ENCODE assay signal across 21 cellular contexts in genomic region chr17:65403129-65403528, GRCh38.
DNase-seq lines count a peak whose midpoint lies in the region; FAIRE-seq and TF ChIP-seq lines count a peak whose summit lies in the region.
"Had no signal": no experiment of that assay in that cellular context is flagged by ENCODE, and none has a peak within 500 bp of the region (broad histone marks: within the 10 kb centered on the region; RNA-seq: fewer than 3 reads in every experiment).

No MANE protein-coding gene starts in this region.

- H3K4me3 ChIP-seq in small intestine (ENCODE audit: low read depth in 1 of 2, low read length in 2 of 2), result no peak overlapping the region
- H3K4me3 ChIP-seq: A549, GM12878 had no signal

- H3K36me3 Mint-ChIP-seq in CD14-positive monocyte (no peaks in the 10 kb centered on the region), neural crest cell (ENCODE audit: low read depth) (no peaks in the 10 kb centered on the region)
- H3K36me3 Mint-ChIP-seq in activated T-cell treated with anti-CD3 and anti-CD28 coated beads, Interleukin-2, amount 50 U/mL, for 24 hours (ENCODE audit: low read depth), result no peaks in the 10 kb centered on the region

- TF ChIP-seq CTCF in CD14-positive monocyte (IDR thresholded peaks at IDR 0.05) (no peak), neural crest cell (conservative IDR thresholded peaks at IDR 0.05) (no peak)

- H3K4me1 Mint-ChIP-seq in CD14-positive monocyte (no peaks in the 10 kb centered on the region), neural crest cell (peaks cover 18% of the 10 kb centered on the region)
- peaks cover 2% of the 10 kb centered on the region for H3K4me1 Mint-ChIP-seq in activated T-cell treated with anti-CD3 and anti-CD28 coated beads, Interleukin-2, amount 50 U/mL, for 24 hours (ENCODE audit: low read depth)

- intact Hi-C loops in CD14-positive monocyte (cut with micrococcal nuclease), result no loop called here

- FAIRE-seq in small intestine (lab: Jason Lieb, UNC), result no peak
- FAIRE-seq: A549, GM12878 had no signal

- no peaks in the 10 kb centered on the region for H3K36me3 ChIP-seq in small intestine (ENCODE audit: control insufficient read depth in 2 of 2, insufficient read depth in 2 of 2, low read length in 2 of 2)

- no peaks in the 10 kb centered on the region for H3K27me3 ChIP-seq in small intestine (ENCODE audit: control insufficient read depth in 2 of 2, insufficient read depth in 2 of 2, low read length in 2 of 2)

- H3K4me3 Mint-ChIP-seq in CD14-positive monocyte (no peak overlapping the region), neural crest cell (no peak overlapping the region)
- no peak overlapping the region for H3K4me3 Mint-ChIP-seq in activated T-cell treated with anti-CD3 and anti-CD28 coated beads, Interleukin-2, amount 50 U/mL, for 24 hours
- H3K4me3 Mint-ChIP-seq: CD4-positive, alpha-beta memory T cell; HFFc6 had no signal

- peaks cover 6 to 9% (median 7%) of the 10 kb centered on the region in 3 donors for H3K27me3 Mint-ChIP-seq in CD14-positive monocyte (ENCODE audit: low read depth in 3 of 3)
- no peaks in the 10 kb centered on the region for H3K27me3 Mint-ChIP-seq in neural crest cell (ENCODE audit: low read depth)
- H3K27me3 Mint-ChIP-seq in activated T-cell treated with anti-CD3 and anti-CD28 coated beads, Interleukin-2, amount 50 U/mL, for 24 hours, result peaks cover 8% of the 10 kb centered on the region

- no peaks in the 10 kb centered on the region for H3K9me3 ChIP-seq in small intestine (ENCODE audit: control insufficient read depth, low read depth)
- H3K9me3 ChIP-seq: A549 had no signal

- H3K9me3 Mint-ChIP-seq in CD14-positive monocyte, result peaks cover 0 to 3% (median 0%) of the 10 kb centered on the region in 7 donors
- H3K9me3 Mint-ChIP-seq in neural crest cell, result no peaks in the 10 kb centered on the region
- H3K9me3 Mint-ChIP-seq in activated T-cell treated with anti-CD3 and anti-CD28 coated beads, Interleukin-2, amount 50 U/mL, for 24 hours, result no peaks in the 10 kb centered on the region
- H3K9me3 Mint-ChIP-seq: CD4-positive, alpha-beta memory T cell; HFFc6 had no signal

- WGBS in small intestine, 3 donors, result 73 to 89% (median 86%) methylated on average over 7 to 9 of the region's 9 CpGs

- DNase-seq in CD14-positive monocyte (ENCODE audit: low spot score) (peak; percentile 44), SW480 (ENCODE audit: low spot score) (peak; percentile 25), left kidney (ENCODE audit: low read depth, low spot score) (peak; percentile 17), neural crest cell (ENCODE audit: low read depth, low spot score) (peak; percentile 7), NCI-H1048 (lab: John Stamatoyannopoulos, UW) (no peak), small intestine (no peak)
- no peak for DNase-seq in activated CD4-positive, alpha-beta T cell treated with anti-CD3 and anti-CD28 coated beads for 4 hours
- DNase-seq in activated T-cell treated with anti-CD3 and anti-CD28 coated beads, Interleukin-2, amount 50 U/mL, for 24 hours, result no peak
- DNase-seq: AML-193; Calu3; CD4-positive, alpha-beta memory T cell; DMS79 treated with DMSO at 0.1 percent for 48 hours; GOT3; H7; HFFc6; IMR-90 had no signal

- H3K27ac Mint-ChIP-seq in CD14-positive monocyte (no peak overlapping the region), neural crest cell (ENCODE audit: unreplicated experiment) (peak overlapping the region; percentile 3)
- no peak overlapping the region for H3K27ac Mint-ChIP-seq in activated T-cell treated with anti-CD3 and anti-CD28 coated beads, Interleukin-2, amount 50 U/mL, for 24 hours
- H3K27ac Mint-ChIP-seq: CD4-positive, alpha-beta memory T cell; HFFc6 had no signal

- no peak overlapping the region for H3K27ac ChIP-seq in small intestine (ENCODE audit: low read depth in 1 of 2, low read length in 1 of 2)
- H3K27ac ChIP-seq: 22Rv1, A549, C4-2B, HL-60 had no signal

- no peaks in the 10 kb centered on the region for H3K4me1 ChIP-seq in small intestine (ENCODE audit: control insufficient read depth in 2 of 2, insufficient read depth in 1 of 2, low read depth in 1 of 2, low read length in 1 of 2)
- H3K4me1 ChIP-seq: A549 had no signal

Comparison
In these comparisons a context has a peak if more than half of its experiments do, and no peak if none do; other contexts are left out.
1. DNase-seq: peak in CD14-positive monocyte (single experiment), SW480 (single experiment), left kidney (single experiment) and neural crest cell (single experiment); none in NCI-H1048 (single experiment), activated CD4-positive, alpha-beta T cell treated with anti-CD3 and anti-CD28 coated beads for 4 hours (0 of 2), activated T-cell treated with anti-CD3 and anti-CD28 coated beads, Interleukin-2, amount 50 U/mL, for 24 hours (single experiment) and small intestine (single experiment).